In the genomic region with DNA sequence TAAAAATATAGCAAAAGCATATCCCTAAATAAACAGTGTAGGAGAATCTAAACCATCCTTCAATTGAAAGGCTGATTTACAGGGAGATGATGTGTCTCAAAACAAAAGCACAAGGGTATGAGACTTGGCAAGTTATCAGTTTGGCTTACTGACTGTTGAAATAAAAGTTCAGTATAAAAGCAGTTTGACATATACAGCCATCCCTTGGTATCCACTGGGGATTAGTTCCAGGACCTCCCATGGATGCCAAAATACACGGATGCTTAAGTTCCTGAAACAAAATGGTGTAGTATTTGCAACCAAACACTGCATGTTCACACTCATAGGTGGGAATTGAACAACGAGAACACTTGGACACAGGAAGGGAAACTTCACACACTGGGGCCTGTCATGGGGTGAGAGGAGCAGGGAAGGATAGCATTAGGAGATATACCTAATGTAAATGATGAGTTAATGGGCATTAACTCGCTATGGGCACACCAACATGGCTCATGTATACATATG, we compare ENCODE assay signal across 20 cellular contexts.
"Had no signal": no experiment of that assay in that cellular context is flagged by ENCODE, and none has a peak within 500 bp of the region (broad histone marks: within the 10 kb centered on the region; RNA-seq: fewer than 3 reads in every experiment).

No MANE protein-coding gene starts in this region.

- H3K36me3 ChIP-seq: esophagus squamous epithelium, left ventricle myocardium inferior, lower lobe of right lung, neutrophil, sigmoid colon, stomach had no signal

- H3K36me3 Mint-ChIP-seq: memory B cell; mesothelial cell of epicardium; natural killer cell treated with Interleukin-12 subunit alpha and Interleukin-12 subunit beta and Interleukin-15 and Interleukin-18, amount 100 ng/mL, for 72 hours; stimulated activated naive B cell treated with anti-CD40 and anti-IgM and Interleukin-4, amounts not matched to agents 10 μg/mL and 1 μg/mL and 100 μg/mL, for 72 hours had no signal

- H3K27ac ChIP-seq: epithelial cell of prostate, esophagus squamous epithelium, foreskin keratinocyte, left ventricle myocardium inferior, lower lobe of right lung, neutrophil, stomach had no signal

- H3K4me1 ChIP-seq: foreskin keratinocyte, left ventricle myocardium inferior, lower lobe of right lung had no signal

- H3K9me3 Mint-ChIP-seq: dendritic cell treated with granulocyte-macrophage colony-stimulating factor and Interleukin-4, amounts not matched to agents 40 ng/mL and 50 ng/mL, for 4 days; effector memory CD8-positive, alpha-beta T cell; memory B cell; mesothelial cell of epicardium; natural killer cell treated with Interleukin-12 subunit alpha and Interleukin-12 subunit beta and Interleukin-15 and Interleukin-18, amount 100 ng/mL, for 72 hours; stimulated activated naive B cell treated with anti-CD40 and anti-IgM and Interleukin-4, amounts not matched to agents 10 μg/mL and 1 μg/mL and 100 μg/mL, for 72 hours had no signal

- H3K27me3 ChIP-seq: foreskin keratinocyte, neutrophil, sigmoid colon, stomach had no signal

- ATAC-seq: effector memory CD8-positive, alpha-beta T cell; foreskin keratinocyte; left cardiac atrium; lower lobe of right lung; natural killer cell treated with Interleukin-12 subunit alpha and Interleukin-12 subunit beta and Interleukin-15 and Interleukin-18, amount 100 ng/mL, for 72 hours; stimulated activated naive B cell treated with anti-CD40 and anti-IgM and Interleukin-4, amounts not matched to agents 10 μg/mL and 1 μg/mL and 100 μg/mL, for 72 hours had no signal

- H3K9me3 ChIP-seq: esophagus squamous epithelium, left ventricle myocardium inferior, lower lobe of right lung, neutrophil, sigmoid colon, stomach had no signal

- H3K4me3 ChIP-seq: esophagus squamous epithelium, left ventricle myocardium inferior, lower lobe of right lung, sigmoid colon, skin epidermis, stomach had no signal

- H3K4me3 Mint-ChIP-seq: dendritic cell treated with granulocyte-macrophage colony-stimulating factor and Interleukin-4, amounts not matched to agents 40 ng/mL and 50 ng/mL, for 4 days; effector memory CD8-positive, alpha-beta T cell; memory B cell; mesothelial cell of epicardium; natural killer cell treated with Interleukin-12 subunit alpha and Interleukin-12 subunit beta and Interleukin-15 and Interleukin-18, amount 100 ng/mL, for 72 hours; stimulated activated naive B cell treated with anti-CD40 and anti-IgM and Interleukin-4, amounts not matched to agents 10 μg/mL and 1 μg/mL and 100 μg/mL, for 72 hours had no signal

- H3K27ac Mint-ChIP-seq: dendritic cell treated with granulocyte-macrophage colony-stimulating factor and Interleukin-4, amounts not matched to agents 40 ng/mL and 50 ng/mL, for 4 days; effector memory CD8-positive, alpha-beta T cell; memory B cell; mesothelial cell of epicardium; natural killer cell treated with Interleukin-12 subunit alpha and Interleukin-12 subunit beta and Interleukin-15 and Interleukin-18, amount 100 ng/mL, for 72 hours; stimulated activated naive B cell treated with anti-CD40 and anti-IgM and Interleukin-4, amounts not matched to agents 10 μg/mL and 1 μg/mL and 100 μg/mL, for 72 hours had no signal

- H3K27me3 Mint-ChIP-seq: dendritic cell treated with granulocyte-macrophage colony-stimulating factor and Interleukin-4, amounts not matched to agents 40 ng/mL and 50 ng/mL, for 4 days had no signal

- H3K4me1 Mint-ChIP-seq: memory B cell; stimulated activated naive B cell treated with anti-CD40 and anti-IgM and Interleukin-4, amounts not matched to agents 10 μg/mL and 1 μg/mL and 100 μg/mL, for 72 hours had no signal

- DNase-seq: effector memory CD8-positive, alpha-beta T cell; esophagus squamous epithelium; foreskin keratinocyte; kidney; left cardiac atrium; left ventricle myocardium inferior; lower lobe of right lung; sigmoid colon; stimulated activated CD4-positive, alpha-beta T cell treated with anti-CD3 and anti-CD28 coated beads, Interleukin-2, amount 100 ng/mL, for 24 hours; stimulated activated CD4-positive, alpha-beta T cell treated with anti-CD3 and anti-CD28 coated beads, Interleukin-4, amount 100 ng/mL, for 4 hours; stimulated activated naive B cell treated with anti-CD40 and anti-IgM and Interleukin-4, amounts not matched to agents 10 μg/mL and 1 μg/mL and 100 μg/mL, for 72 hours; stomach; trophoblast cell had no signal
